In the genomic region with DNA sequence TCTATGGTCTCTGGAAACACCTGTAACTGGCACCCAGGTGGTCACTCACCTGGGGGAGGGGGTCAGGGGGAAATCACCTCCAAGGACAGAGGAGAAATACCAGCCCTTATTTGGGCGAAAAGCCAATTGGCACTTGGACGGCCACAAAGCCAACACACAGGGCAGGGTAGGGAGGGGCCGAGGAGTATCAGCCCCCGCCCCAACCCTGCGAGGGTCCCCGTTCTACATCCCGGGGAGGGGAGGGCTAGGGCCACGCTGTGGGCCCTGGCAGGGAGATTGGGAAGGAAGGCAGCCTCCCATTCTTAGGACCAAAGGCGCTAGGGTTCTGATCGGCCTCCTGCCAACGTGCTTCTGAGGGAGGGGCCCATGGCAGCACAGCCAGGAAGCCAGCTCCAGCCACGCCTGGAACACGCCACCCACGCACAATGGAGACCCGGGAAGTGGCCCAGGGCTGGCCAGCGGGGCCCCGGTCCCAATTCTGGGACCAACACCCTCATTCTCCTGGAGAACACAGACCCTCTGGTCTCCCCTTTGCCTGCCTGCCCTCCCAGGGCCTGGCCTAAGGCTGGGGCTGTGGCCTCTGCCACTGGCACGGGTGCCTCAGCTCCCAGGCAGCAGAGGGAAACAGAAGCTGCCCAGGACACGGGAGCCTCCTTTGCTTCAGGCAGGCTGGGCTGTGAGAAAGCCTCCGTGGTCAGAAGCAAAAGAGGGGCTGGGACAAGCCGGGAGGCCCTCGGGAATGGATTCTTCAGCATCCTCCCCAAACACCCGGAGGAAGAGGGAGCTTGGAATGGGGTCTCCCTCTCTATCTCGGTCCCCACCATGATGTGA, we compare ENCODE assay signal across 9 cellular contexts. TPM values are rescaled to one million over a fixed set of nuclear protein-coding genes. Genes with fewer than 3 reads are reported as not detected.
DNase-seq lines count a peak whose midpoint lies in the region; ATAC-seq and TF ChIP-seq lines count a peak whose summit lies in the region.
"Had no signal": no experiment of that assay in that cellular context is flagged by ENCODE, and none has a peak within 500 bp of the region (broad histone marks: within the 10 kb centered on the region; RNA-seq: fewer than 3 reads in every experiment).

No MANE protein-coding gene starts in this region.

- POLR2A ChIA-PET in activated naive CD8-positive, alpha-beta T cell treated with anti-CD3 and anti-CD28 coated beads, Interleukin-2, amount 10 ng/mL, durations not matched to agents 7 days and 5 days (lab: Charles Lee): no interaction called here

- intact Hi-C loops in esophagus squamous epithelium (cut with DNase I): loop anchor here (10.0 kb wide), 2 partner anchors 140 to 260 kb away; no protein-coding TSS in a partner anchor

- H3K36me3 ChIP-seq in esophagus squamous epithelium: peaks cover 0 to 30% (median 6%) of the 10 kb centered on the region in 3 donors

- H3K9me3 Mint-ChIP-seq in activated naive CD8-positive, alpha-beta T cell treated with anti-CD3 and anti-CD28 coated beads, Interleukin-2, amount 10 ng/mL, durations not matched to agents 7 days and 5 days: no peaks in the 10 kb centered on the region
- no peaks in the 10 kb centered on the region for H3K9me3 Mint-ChIP-seq in activated naive CD8-positive, alpha-beta T cell treated with anti-CD3 and anti-CD28 coated beads, Interleukin-2, amount 50 U/mL, for 24 hours
- H3K9me3 Mint-ChIP-seq in neural crest cell: no peaks in the 10 kb centered on the region

- H3K4me3 Mint-ChIP-seq in activated naive CD8-positive, alpha-beta T cell treated with anti-CD3 and anti-CD28 coated beads, Interleukin-2, amount 10 ng/mL, durations not matched to agents 7 days and 5 days: no peak overlapping the region
- H3K4me3 Mint-ChIP-seq in activated naive CD8-positive, alpha-beta T cell treated with anti-CD3 and anti-CD28 coated beads, Interleukin-2, amount 50 U/mL, for 24 hours: no peak overlapping the region
- H3K4me3 Mint-ChIP-seq in neural crest cell: peak overlapping the region; percentile 65

- DNase-seq in activated naive CD8-positive, alpha-beta T cell treated with anti-CD3 and anti-CD28 coated beads, Interleukin-2, amount 10 ng/mL, durations not matched to agents 7 days and 5 days: peak; percentile 25
- no peak for DNase-seq in activated naive CD8-positive, alpha-beta T cell treated with anti-CD3 and anti-CD28 coated beads, Interleukin-2, amount 50 U/mL, for 24 hours
- DNase-seq in esophagus squamous epithelium (lab: John Stamatoyannopoulos, UW) (no peak), neural crest cell (ENCODE audit: low read depth, low spot score) (no peak), left lobe of liver (ENCODE audit: low spot score) (no peak), NCI-H446 (lab: John Stamatoyannopoulos, UW) (no peak)
- no peak for DNase-seq in stimulated activated naive CD4-positive, alpha-beta T cell treated with Interleukin-2 at 50 U/mL for 16 hours (lab: John Stamatoyannopoulos, UW)

- 46% methylated on average over 8 of the region's 24 CpGs; no CpG with 5 or more reads in 1 of the 2 donors for WGBS in esophagus squamous epithelium, 2 donors

- H3K9me3 ChIP-seq in esophagus squamous epithelium: no peaks in the 10 kb centered on the region

- peak overlapping the region in 2 of 4 donors; percentile 10 to 36 for H3K4me3 ChIP-seq in esophagus squamous epithelium
- H3K4me3 ChIP-seq: skin epidermis had no signal

- peaks cover 0 to 5% (median 0%) of the 10 kb centered on the region in 4 donors for H3K27me3 ChIP-seq in esophagus squamous epithelium

- H3K4me1 Mint-ChIP-seq in activated naive CD8-positive, alpha-beta T cell treated with anti-CD3 and anti-CD28 coated beads, Interleukin-2, amount 10 ng/mL, durations not matched to agents 7 days and 5 days: peaks cover 8% of the 10 kb centered on the region
- peaks cover 18% of the 10 kb centered on the region for H3K4me1 Mint-ChIP-seq in activated naive CD8-positive, alpha-beta T cell treated with anti-CD3 and anti-CD28 coated beads, Interleukin-2, amount 50 U/mL, for 24 hours
- H3K4me1 Mint-ChIP-seq in neural crest cell: peaks cover 32% of the 10 kb centered on the region

- H3K27ac ChIP-seq in esophagus squamous epithelium: peak overlapping the region; percentile 48 to 78 (median 70)

- TF ChIP-seq POLR2A in esophagus squamous epithelium (IDR thresholded peaks at IDR 0.05): no peak

- no peak overlapping the region for H3K27ac Mint-ChIP-seq in activated naive CD8-positive, alpha-beta T cell treated with anti-CD3 and anti-CD28 coated beads, Interleukin-2, amount 10 ng/mL, durations not matched to agents 7 days and 5 days
- H3K27ac Mint-ChIP-seq in activated naive CD8-positive, alpha-beta T cell treated with anti-CD3 and anti-CD28 coated beads, Interleukin-2, amount 50 U/mL, for 24 hours: no peak overlapping the region
- no peak overlapping the region for H3K27ac Mint-ChIP-seq in neural crest cell (ENCODE audit: unreplicated experiment)

- H3K27me3 Mint-ChIP-seq in activated naive CD8-positive, alpha-beta T cell treated with anti-CD3 and anti-CD28 coated beads, Interleukin-2, amount 10 ng/mL, durations not matched to agents 7 days and 5 days: no peaks in the 10 kb centered on the region
- no peaks in the 10 kb centered on the region for H3K27me3 Mint-ChIP-seq in activated naive CD8-positive, alpha-beta T cell treated with anti-CD3 and anti-CD28 coated beads, Interleukin-2, amount 50 U/mL, for 24 hours
- H3K27me3 Mint-ChIP-seq in neural crest cell (ENCODE audit: low read depth): peaks cover 11% of the 10 kb centered on the region

- ATAC-seq in activated naive CD8-positive, alpha-beta T cell treated with anti-CD3 and anti-CD28 coated beads, Interleukin-2, amount 10 ng/mL, durations not matched to agents 7 days and 5 days (ENCODE audit: low read depth): no peak
- no peak for ATAC-seq in activated naive CD8-positive, alpha-beta T cell treated with anti-CD3 and anti-CD28 coated beads, Interleukin-2, amount 50 U/mL, for 24 hours
- no peak for ATAC-seq in left lobe of liver
- no peak for ATAC-seq in GM19397 (IDR thresholded peaks at IDR 0.05; ENCODE audit: unreplicated experiment)

- TF ChIP-seq CTCF in esophagus squamous epithelium (IDR thresholded peaks at IDR 0.05) (no peak), neural crest cell (conservative IDR thresholded peaks at IDR 0.05) (no peak)

- H3K36me3 Mint-ChIP-seq in activated naive CD8-positive, alpha-beta T cell treated with anti-CD3 and anti-CD28 coated beads, Interleukin-2, amount 10 ng/mL, durations not matched to agents 7 days and 5 days: no peaks in the 10 kb centered on the region
- H3K36me3 Mint-ChIP-seq in activated naive CD8-positive, alpha-beta T cell treated with anti-CD3 and anti-CD28 coated beads, Interleukin-2, amount 50 U/mL, for 24 hours (ENCODE audit: low read depth): peaks cover 20% of the 10 kb centered on the region
- no peaks in the 10 kb centered on the region for H3K36me3 Mint-ChIP-seq in neural crest cell (ENCODE audit: low read depth)

- H3K4me1 ChIP-seq in esophagus squamous epithelium: peaks cover 15 to 82% (median 45%) of the 10 kb centered on the region in 3 donors

RNA-seq across cellular contexts. Expression of a gene that starts 7.4 kb away (rescaled TPM):
- 10 to 100 TPM; 66.0 to 66.4 TPM for total RNA-seq in activated naive CD8-positive, alpha-beta T cell treated with anti-CD3 and anti-CD28 coated beads, Interleukin-2, amount 10 ng/mL, durations not matched to agents 7 days and 5 days
- total RNA-seq in esophagus squamous epithelium (10 to 100 TPM in 2 of 4 donors, 1 to 10 TPM in 2; 7.8 to 27.7 (median 11.8) TPM), neural crest cell (45.8 and 48.2 TPM in 2 replicates), left lobe of liver (16.0 TPM)

RNA-seq across cellular contexts. Expression of a gene that starts 20.7 kb away (rescaled TPM):
- 1 to 10 TPM; 5.9 to 6.8 TPM for total RNA-seq in activated naive CD8-positive, alpha-beta T cell treated with anti-CD3 and anti-CD28 coated beads, Interleukin-2, amount 10 ng/mL, durations not matched to agents 7 days and 5 days
- total RNA-seq in esophagus squamous epithelium (1 to 10 TPM in 1 of 4 donors, under 1 TPM in 3; 0.26 to 2.3 (median 0.63) TPM), neural crest cell (9.3 and 9.4 TPM in 2 replicates), left lobe of liver (0.45 TPM)
